In genomic region chr6:75351570-75351969, GRCh38 we compare ENCODE assay signal across 24 cellular contexts.
"Had no signal": no experiment of that assay in that cellular context is flagged by ENCODE, and none has a peak within 500 bp of the region (broad histone marks: within the 10 kb centered on the region; RNA-seq: fewer than 3 reads in every experiment).

No MANE protein-coding gene starts in this region.

- H3K4me3 ChIP-seq: body of pancreas, lower lobe of right lung, sigmoid colon, spleen, thyroid gland had no signal

- H3K27me3 ChIP-seq: body of pancreas, sigmoid colon, thyroid gland had no signal

- H3K36me3 ChIP-seq: spleen, thyroid gland had no signal

- H3K9me3 Mint-ChIP-seq: activated CD4-positive, alpha-beta T cell treated with anti-CD3 and anti-CD28 coated beads, Interleukin-2, amount 10 ng/mL, durations not matched to agents 24 days and 14 days; activated naive CD8-positive, alpha-beta T cell treated with anti-CD3 and anti-CD28 coated beads, Interleukin-2, amount 10 ng/mL, durations not matched to agents 7 days and 5 days; activated T-cell treated with anti-CD3 and anti-CD28 coated beads, Interleukin-2, amount 50 U/mL, for 24 hours; activated T-helper 2 cell treated with anti-CD3 and anti-CD28 coated beads, Interferon-gamma antibody, Interleukin-2, Interleukin-4, amounts not matched to agents 10 μg/mL and 5 μg/mL and 100 μg/mL, durations not matched to agents 14 hours and 24 hours and 36 hours; natural killer cell had no signal

- H3K27ac Mint-ChIP-seq: activated CD4-positive, alpha-beta T cell treated with anti-CD3 and anti-CD28 coated beads, Interleukin-2, amount 10 ng/mL, durations not matched to agents 24 days and 14 days; activated CD8-positive, alpha-beta T cell treated with anti-CD3 and anti-CD28 coated beads, Interleukin-2, amount 10 ng/mL, durations not matched to agents 7 days and 5 days; activated naive CD8-positive, alpha-beta T cell treated with anti-CD3 and anti-CD28 coated beads, Interleukin-2, amount 10 ng/mL, durations not matched to agents 7 days and 5 days; activated T-cell treated with anti-CD3 and anti-CD28 coated beads, Interleukin-2, amount 50 U/mL, for 24 hours; activated T-helper 2 cell treated with anti-CD3 and anti-CD28 coated beads, Interferon-gamma antibody, Interleukin-2, Interleukin-4, amounts not matched to agents 10 μg/mL and 5 μg/mL and 100 μg/mL, durations not matched to agents 14 hours and 24 hours and 36 hours; natural killer cell had no signal

- DNase-seq: activated CD4-positive, alpha-beta T cell treated with anti-CD3 and anti-CD28 coated beads, Interleukin-2, amount 10 ng/mL, durations not matched to agents 24 days and 14 days; activated CD8-positive, alpha-beta T cell treated with anti-CD3 and anti-CD28 coated beads, Interleukin-2, amount 10 ng/mL, durations not matched to agents 7 days and 5 days; activated naive CD4-positive, alpha-beta T cell treated with Interleukin-2 at 50 U/mL for 16 hours; activated naive CD8-positive, alpha-beta T cell treated with anti-CD3 and anti-CD28 coated beads, Interleukin-2, amount 10 ng/mL, durations not matched to agents 7 days and 5 days; activated T-cell treated with anti-CD3 and anti-CD28 coated beads, Interleukin-2, amount 50 U/mL, for 24 hours; body of pancreas; central memory CD4-positive, alpha-beta T cell; erythroblast; foreskin melanocyte; glutamatergic neuron; hippocampal formation; left colon; lower lobe of right lung; natural killer cell; sigmoid colon; spleen; stimulated activated CD8-positive, alpha-beta memory T cell treated with anti-CD3 and anti-CD28 coated beads, Interleukin-4, amount 100 ng/mL, for 48 hours; stimulated activated naive CD4-positive, alpha-beta T cell; T1000; thyroid gland had no signal

- FAIRE-seq: colon, islet of Langerhans, urothelium cell line had no signal

- H3K4me1 Mint-ChIP-seq: activated CD4-positive, alpha-beta T cell treated with anti-CD3 and anti-CD28 coated beads, Interleukin-2, amount 10 ng/mL, durations not matched to agents 24 days and 14 days; natural killer cell had no signal

- H3K4me3 Mint-ChIP-seq: activated CD4-positive, alpha-beta T cell treated with anti-CD3 and anti-CD28 coated beads, Interleukin-2, amount 10 ng/mL, durations not matched to agents 24 days and 14 days; activated CD8-positive, alpha-beta T cell treated with anti-CD3 and anti-CD28 coated beads, Interleukin-2, amount 10 ng/mL, durations not matched to agents 7 days and 5 days; activated naive CD8-positive, alpha-beta T cell treated with anti-CD3 and anti-CD28 coated beads, Interleukin-2, amount 10 ng/mL, durations not matched to agents 7 days and 5 days; activated T-cell treated with anti-CD3 and anti-CD28 coated beads, Interleukin-2, amount 50 U/mL, for 24 hours; natural killer cell had no signal

- H3K9me3 ChIP-seq: body of pancreas, lower lobe of right lung, sigmoid colon, spleen, thyroid gland had no signal

- H3K36me3 Mint-ChIP-seq: activated naive CD8-positive, alpha-beta T cell treated with anti-CD3 and anti-CD28 coated beads, Interleukin-2, amount 10 ng/mL, durations not matched to agents 7 days and 5 days; natural killer cell had no signal
